Comparison of ENCODE assay signal across 8 cellular contexts in the genomic region with DNA sequence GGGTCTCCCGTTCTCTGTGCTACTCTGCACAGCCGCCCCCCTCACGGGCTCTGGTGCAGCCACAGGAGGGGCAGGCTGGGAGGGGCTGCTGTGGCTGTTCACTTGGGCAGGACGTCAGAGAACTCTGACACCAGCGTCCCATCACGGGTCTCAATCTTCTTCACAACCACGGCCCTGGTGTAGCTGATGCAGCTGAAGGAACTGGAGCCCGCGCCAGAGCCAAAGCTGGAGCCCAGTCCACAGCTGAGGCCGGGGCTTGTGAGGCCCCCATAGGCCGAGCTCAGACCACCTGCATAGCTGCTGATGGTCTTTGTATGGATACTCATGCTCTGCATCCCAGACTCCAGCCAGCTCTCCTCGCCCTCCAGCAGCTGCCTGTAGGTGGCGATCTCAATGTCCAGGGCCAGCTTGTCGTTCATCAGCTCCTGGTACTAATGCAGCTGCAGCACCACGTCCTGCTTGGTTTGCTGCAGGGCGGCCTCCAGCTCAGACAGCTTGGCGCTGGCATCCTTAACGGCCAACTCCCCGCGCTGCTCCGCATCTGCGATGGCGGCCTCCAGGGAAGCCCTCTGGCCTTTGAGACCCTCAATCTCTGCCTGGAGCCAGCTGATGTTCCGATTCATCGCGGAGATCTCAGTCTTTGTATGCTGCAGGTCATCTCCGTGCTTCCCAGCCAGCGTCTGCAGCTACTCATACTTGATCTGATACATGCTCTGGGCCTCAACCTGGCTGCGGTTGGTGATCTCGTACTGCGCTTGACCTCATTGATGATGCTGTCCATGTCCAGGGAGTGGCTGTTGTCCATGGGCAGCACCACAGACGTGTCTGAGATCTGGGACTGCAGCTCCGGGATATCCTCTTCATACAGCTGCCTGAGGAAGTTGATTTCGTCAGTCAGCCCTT. TPM values are rescaled to one million over a fixed set of nuclear protein-coding genes. Genes with fewer than 3 reads are reported as not detected.
DNase-seq lines count a peak whose midpoint lies in the region; ATAC-seq and TF ChIP-seq lines count a peak whose summit lies in the region.

No MANE protein-coding gene starts in this region.

- peak; percentile 31 for DNase-seq in activated CD4-positive, alpha-beta T cell treated with anti-CD3 and anti-CD28 coated beads for 48 hours
- DNase-seq in activated CD4-positive, alpha-beta T cell treated with anti-CD3 and anti-CD28 coated beads, Interleukin-2, amount 50 U/mL, for 4 hours = no peak
- DNase-seq in SJCRH30 = peak; percentile 11 to 31
- DNase-seq in right atrium auricular region (ENCODE audit: low spot score) = no peak
- DNase-seq in thoracic aorta (ENCODE audit: low spot score) = no peak
- no peak for DNase-seq in NCI-H146 treated with DMSO at 0.1 percent for 48 hours (lab: John Stamatoyannopoulos, UW; ENCODE audit: unreplicated experiment)
- DNase-seq in inferior parietal cortex (ENCODE audit: extremely low spot score) = no peak

- H3K27me3 ChIP-seq in SJCRH30 (no peaks in the 10 kb centered on the region), right atrium auricular region (no peaks in the 10 kb centered on the region), thoracic aorta (replicated peaks; ENCODE audit: insufficient read depth) (no peaks in the 10 kb centered on the region)

- H3K36me3 ChIP-seq in SJCRH30 = no peaks in the 10 kb centered on the region
- no peaks in the 10 kb centered on the region for H3K36me3 ChIP-seq in right atrium auricular region
- no peaks in the 10 kb centered on the region for H3K36me3 ChIP-seq in thoracic aorta

- ATAC-seq in thoracic aorta (ENCODE audit: insufficient number of reproducible peaks, low FRiP score, low read depth) = no peak
- ATAC-seq in GM19463 (IDR thresholded peaks at IDR 0.05; ENCODE audit: unreplicated experiment) = no peak

- H3K4me1 ChIP-seq in SJCRH30 = no peaks in the 10 kb centered on the region
- no peaks in the 10 kb centered on the region for H3K4me1 ChIP-seq in right atrium auricular region
- no peaks in the 10 kb centered on the region for H3K4me1 ChIP-seq in thoracic aorta (ENCODE audit: control insufficient read depth in 1 of 2, low read depth in 2 of 2)

- H3K9me3 ChIP-seq in SJCRH30 (replicated peaks) (no peaks in the 10 kb centered on the region), right atrium auricular region (no peaks in the 10 kb centered on the region), thoracic aorta (no peaks in the 10 kb centered on the region)

- peak; percentile 31 to 60 for TF ChIP-seq CTCF in right atrium auricular region (IDR thresholded peaks at IDR 0.05)
- peak; percentile 21 for TF ChIP-seq CTCF in thoracic aorta (IDR thresholded peaks at IDR 0.05)

- H3K27ac ChIP-seq in SJCRH30 (no peak overlapping the region), right atrium auricular region (no peak overlapping the region), thoracic aorta (no peak overlapping the region)

- H3K4me3 ChIP-seq in SJCRH30 = no peak overlapping the region
- no peak overlapping the region for H3K4me3 ChIP-seq in right atrium auricular region
- H3K4me3 ChIP-seq in thoracic aorta = no peak overlapping the region

RNA-seq across cellular contexts. Expression of a gene that starts 7.4 kb away (rescaled TPM):
- total RNA-seq in SJCRH30 (2014; rRNA removed; shearing (Covaris generic)) = 3.4 and 3.9 TPM in 2 replicates
- total RNA-seq in right atrium auricular region (10 to 100 TPM in 1 of 2 donors, 1 to 10 TPM in 1; 5.5 to 15.3 TPM), thoracic aorta (10 to 100 TPM in 1 of 2 donors, 1 to 10 TPM in 1; 5.7 to 14.1 TPM)

RNA-seq across cellular contexts. Expression of a gene that starts 32.9 kb away (rescaled TPM):
- total RNA-seq in SJCRH30 (2014; rRNA removed; shearing (Covaris generic)) = 108 and 118 TPM in 2 replicates
- 100 to 1,000 TPM; 107 to 113 TPM for total RNA-seq in right atrium auricular region
- 100 to 1,000 TPM; 116 to 159 TPM for total RNA-seq in thoracic aorta

RNA-seq across cellular contexts. Expression of a gene that starts 53.0 kb away (rescaled TPM):
- 49.1 and 52.6 TPM in 2 replicates for total RNA-seq in SJCRH30 (2014; rRNA removed; shearing (Covaris generic))
- total RNA-seq in right atrium auricular region (1 to 10 TPM; 5.0 to 6.6 TPM), thoracic aorta (10 to 100 TPM; 15.5 to 29.6 TPM)

Comparison
In these comparisons a context has a peak if more than half of its experiments do, and no peak if none do; other contexts are left out.
1. DNase-seq: peak in activated CD4-positive, alpha-beta T cell treated with anti-CD3 and anti-CD28 coated beads for 48 hours (single experiment) and SJCRH30 (2 of 2); none in activated CD4-positive, alpha-beta T cell treated with anti-CD3 and anti-CD28 coated beads, Interleukin-2, amount 50 U/mL, for 4 hours (0 of 2), right atrium auricular region (single experiment), thoracic aorta (single experiment), NCI-H146 treated with DMSO at 0.1 percent for 48 hours (single experiment) and inferior parietal cortex (single experiment).